Comparison of ENCODE assay signal across 1 cellular context in the genomic region with DNA sequence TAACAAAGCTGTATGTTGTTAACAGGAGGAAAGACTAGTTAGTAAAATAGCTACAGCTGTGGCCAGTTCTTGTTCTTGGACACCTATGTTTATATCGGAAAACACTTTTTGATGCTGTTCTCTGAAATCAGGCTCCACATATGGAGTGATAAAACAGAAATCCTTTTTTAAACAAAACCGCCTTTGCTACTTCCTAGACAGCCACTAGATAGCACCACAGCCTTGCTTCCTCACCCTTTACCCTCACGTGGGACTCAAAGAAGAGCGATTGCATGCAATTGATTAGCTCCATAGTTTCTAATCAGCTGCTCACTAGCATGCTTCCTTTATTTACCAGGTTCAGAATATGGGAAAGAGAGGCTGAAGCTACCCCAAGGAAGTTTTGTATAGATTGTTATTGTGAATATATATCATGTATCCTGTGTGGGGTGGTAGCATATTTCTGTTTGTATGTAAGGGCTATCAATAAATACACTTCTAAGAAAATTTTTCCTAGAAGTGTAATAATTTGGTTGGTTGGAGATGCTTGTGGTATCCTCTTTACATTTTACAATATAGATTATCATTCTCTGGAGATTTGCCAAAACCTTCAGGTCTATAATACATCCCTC.
TF ChIP-seq lines count a peak whose summit lies in the region.

No MANE protein-coding gene starts in this region.

TF ChIP-seq in neural cell, 6 proteins besides CTCF, POLR2A, EP300 and RAD21 (continued from another document):
- TF ChIP-seq, protein P1, sequence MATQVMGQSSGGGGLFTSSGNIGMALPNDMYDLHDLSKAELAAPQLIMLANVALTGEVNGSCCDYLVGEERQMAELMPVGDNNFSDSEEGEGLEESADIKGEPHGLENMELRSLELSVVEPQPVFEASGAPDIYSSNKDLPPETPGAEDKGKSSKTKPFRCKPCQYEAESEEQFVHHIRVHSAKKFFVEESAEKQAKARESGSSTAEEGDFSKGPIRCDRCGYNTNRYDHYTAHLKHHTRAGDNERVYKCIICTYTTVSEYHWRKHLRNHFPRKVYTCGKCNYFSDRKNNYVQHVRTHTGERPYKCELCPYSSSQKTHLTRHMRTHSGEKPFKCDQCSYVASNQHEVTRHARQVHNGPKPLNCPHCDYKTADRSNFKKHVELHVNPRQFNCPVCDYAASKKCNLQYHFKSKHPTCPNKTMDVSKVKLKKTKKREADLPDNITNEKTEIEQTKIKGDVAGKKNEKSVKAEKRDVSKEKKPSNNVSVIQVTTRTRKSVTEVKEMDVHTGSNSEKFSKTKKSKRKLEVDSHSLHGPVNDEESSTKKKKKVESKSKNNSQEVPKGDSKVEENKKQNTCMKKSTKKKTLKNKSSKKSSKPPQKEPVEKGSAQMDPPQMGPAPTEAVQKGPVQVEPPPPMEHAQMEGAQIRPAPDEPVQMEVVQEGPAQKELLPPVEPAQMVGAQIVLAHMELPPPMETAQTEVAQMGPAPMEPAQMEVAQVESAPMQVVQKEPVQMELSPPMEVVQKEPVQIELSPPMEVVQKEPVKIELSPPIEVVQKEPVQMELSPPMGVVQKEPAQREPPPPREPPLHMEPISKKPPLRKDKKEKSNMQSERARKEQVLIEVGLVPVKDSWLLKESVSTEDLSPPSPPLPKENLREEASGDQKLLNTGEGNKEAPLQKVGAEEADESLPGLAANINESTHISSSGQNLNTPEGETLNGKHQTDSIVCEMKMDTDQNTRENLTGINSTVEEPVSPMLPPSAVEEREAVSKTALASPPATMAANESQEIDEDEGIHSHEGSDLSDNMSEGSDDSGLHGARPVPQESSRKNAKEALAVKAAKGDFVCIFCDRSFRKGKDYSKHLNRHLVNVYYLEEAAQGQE (IDR thresholded peaks at IDR 0.05; ENCODE audit: borderline replicate concordance): no peak
- TF ChIP-seq EZH2 (IDR thresholded peaks at IDR 0.05; ENCODE audit: borderline replicate concordance, insufficient read depth, low read length, poor library complexity, severe bottlenecking): no peak
